In the genomic region with DNA sequence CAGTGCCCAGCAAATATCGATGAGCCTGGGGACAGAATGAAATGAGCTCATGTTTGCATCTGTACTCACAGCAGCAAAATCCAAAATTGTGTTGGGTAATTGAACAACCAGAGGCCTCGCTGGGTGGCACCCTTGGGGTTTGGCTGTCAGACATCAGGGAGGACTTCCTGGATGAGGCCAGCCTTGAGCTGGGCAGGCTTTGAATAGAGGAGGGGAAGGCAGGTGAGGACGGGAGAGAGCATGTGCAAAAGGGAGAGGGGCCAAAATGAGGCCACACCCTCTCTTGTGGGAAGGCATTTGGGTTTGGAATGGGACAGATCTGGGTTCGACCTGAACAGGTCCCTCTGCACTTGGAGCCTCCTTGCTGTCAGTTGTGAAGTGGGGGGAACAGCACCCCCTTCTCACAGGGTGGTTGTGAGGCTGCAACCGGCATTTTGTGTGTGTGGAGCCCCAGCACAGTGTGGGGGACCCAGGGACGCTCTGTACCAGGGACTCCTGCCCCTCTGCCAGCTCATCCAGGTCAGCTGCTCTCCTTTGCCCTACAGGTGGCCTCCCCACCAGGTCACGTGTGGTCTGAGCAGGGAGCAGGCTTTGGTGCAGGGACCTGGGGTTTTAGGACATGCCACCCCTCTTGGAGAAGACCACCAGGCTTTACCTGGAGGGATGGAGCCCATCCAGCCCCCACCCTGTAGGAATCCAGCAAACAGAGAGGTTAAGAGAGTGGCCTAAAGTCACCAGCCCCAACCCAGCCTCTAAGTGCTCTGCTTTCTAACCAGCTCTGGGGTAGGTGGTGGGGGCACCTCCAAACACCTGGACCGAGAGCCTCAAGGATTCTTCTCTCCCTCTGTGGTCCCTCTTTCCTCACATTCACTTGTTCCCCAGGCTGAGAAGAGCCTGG, we compare ENCODE assay signal across 15 cellular contexts.
"Had no signal": no experiment of that assay in that cellular context is flagged by ENCODE, and none has a peak within 500 bp of the region (broad histone marks: within the 10 kb centered on the region; RNA-seq: fewer than 3 reads in every experiment).

No MANE protein-coding gene starts in this region.

- H3K27ac ChIP-seq: neutrophil, parathyroid adenoma, spleen had no signal

- H3K4me3 Mint-ChIP-seq: activated naive CD8-positive, alpha-beta T cell; naive thymus-derived CD4-positive, alpha-beta T cell had no signal

- DNase-seq: activated CD4-positive, alpha-beta T cell treated with anti-CD3 and anti-CD28 coated beads, Interleukin-2, amount 50 U/mL, for 4 hours; activated CD4-positive, CD25-positive, alpha-beta regulatory T cell treated with anti-CD3 and anti-CD28 coated beads, Interleukin-2, amount 50 U/mL, for 72 hours; activated T-cell treated with anti-CD3 and anti-CD28 coated beads for 4 hours; foreskin fibroblast; hippocampal formation; naive thymus-derived CD4-positive, alpha-beta T cell; spleen; stimulated activated CD4-positive, alpha-beta T cell treated with anti-CD3 and anti-CD28 coated beads, Interleukin-4, amount 100 ng/mL, for 4 hours; stimulated activated naive CD4-positive, alpha-beta T cell; T-helper 1 cell; T-helper 9 cell had no signal

- H3K27ac Mint-ChIP-seq: activated naive CD8-positive, alpha-beta T cell; naive thymus-derived CD4-positive, alpha-beta T cell had no signal

- H3K36me3 Mint-ChIP-seq: activated naive CD8-positive, alpha-beta T cell; naive thymus-derived CD4-positive, alpha-beta T cell had no signal

- H3K4me3 ChIP-seq: spleen had no signal

- H3K4me1 ChIP-seq: parathyroid adenoma, spleen had no signal

- H3K36me3 ChIP-seq: neutrophil, spleen had no signal

- H3K9me3 ChIP-seq: neutrophil, spleen had no signal

- ATAC-seq: naive thymus-derived CD4-positive, alpha-beta T cell; SK-N-SH treated with all-trans-retinoic acid at 6 μM for 48 hours had no signal

- H3K27me3 ChIP-seq: neutrophil had no signal
